7 cellular contexts compared by ENCODE assay signal in the genomic region with DNA sequence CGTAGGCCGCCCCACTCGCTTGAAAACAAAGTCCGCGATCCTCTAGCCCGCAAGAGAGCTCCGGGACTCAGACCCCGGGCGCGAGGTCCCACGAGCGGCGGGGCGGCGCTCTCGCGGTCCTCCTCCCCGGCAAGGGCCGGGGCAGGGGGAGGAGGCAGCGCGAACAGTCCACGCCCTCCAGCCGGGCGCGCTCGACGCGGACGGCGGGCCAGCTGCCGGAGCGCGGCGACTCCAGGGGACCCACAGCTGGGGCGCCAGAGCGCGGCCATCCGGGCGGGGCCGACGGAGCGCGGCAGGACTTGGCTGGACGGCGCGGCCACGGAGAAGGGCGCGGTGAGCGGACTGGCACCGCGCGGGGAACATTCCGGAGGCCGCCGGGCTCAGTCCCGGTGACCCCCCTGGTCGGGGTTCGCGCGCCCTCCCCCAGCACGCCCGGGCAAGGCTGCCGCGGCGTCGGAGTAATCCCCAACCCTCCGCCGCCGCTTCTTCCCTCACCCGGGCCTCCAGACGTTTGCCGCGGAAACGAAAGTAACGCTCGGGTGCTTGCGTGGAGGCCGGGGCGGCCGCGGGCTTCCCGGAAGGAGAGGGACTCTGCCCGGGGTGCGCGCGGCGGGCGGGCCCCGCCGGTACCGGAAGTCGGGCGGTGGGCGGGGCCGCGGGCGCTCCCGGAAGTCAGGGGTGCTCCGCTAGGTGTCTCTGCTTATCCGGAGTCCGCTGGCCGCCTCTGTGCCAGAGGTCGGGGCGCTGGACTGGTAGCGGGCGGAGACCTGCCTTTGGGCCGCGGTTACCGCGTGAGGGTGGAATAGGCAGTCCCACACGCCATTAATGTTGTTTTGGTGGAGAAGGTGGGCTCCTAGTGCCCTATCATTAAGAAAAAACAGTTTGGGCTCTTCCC. TPM values are rescaled to one million over a fixed set of nuclear protein-coding genes. Genes with fewer than 3 reads are reported as not detected.
DNase-seq lines count a peak whose midpoint lies in the region; ATAC-seq and TF ChIP-seq lines count a peak whose summit lies in the region.

A gene (plus strand): TSS at position 166 of the 895 bp plus-strand sequence. CDS start 8,330 bp downstream, outside the sequence.

- peak within 1 kb of the TSS; percentile 82 for H3K4me3 ChIP-seq in right cardiac atrium (ENCODE audit: low read length)

- peaks cover 2% of the 10 kb centered on the region for H3K4me1 ChIP-seq in right cardiac atrium (ENCODE audit: control insufficient read depth, insufficient read depth, low read length)

- H3K27ac ChIP-seq in right cardiac atrium (ENCODE audit: low read length), result peak within 1 kb of the TSS; percentile 97

- TF ChIP-seq POLR2A in GM15510 (IDR thresholded peaks at IDR 0.05; ENCODE audit: borderline replicate concordance, extremely low read depth, insufficient read length), result peak; percentile 95

- DNase-seq in NCI-H1436 (lab: John Stamatoyannopoulos, UW) (peak; percentile 85), anterior cingulate cortex (lab: John Stamatoyannopoulos, UW) (peak; percentile 26 to 93 (median 87)), right cardiac atrium (peak; percentile 95 to 98 (median 98)), renal cortical epithelial cell (ENCODE audit: low read depth) (peak; percentile 71)

- intact Hi-C loops in T-helper 2 cell treated with Interferon-gamma antibody and Interleukin-4, amounts not matched to agents 100 ng/mL and 5 ng/mL, for 36 hours (cut with micrococcal nuclease), result loop anchor here (1.0 to 5.0 kb wide), 13 partner anchors 16 to 1066 kb away; a partner anchor contains a TSS
- intact Hi-C loops in right cardiac atrium (cut with DNase I), result no loop called here

- no peaks in the 10 kb centered on the region for H3K27me3 ChIP-seq in right cardiac atrium (ENCODE audit: control insufficient read depth, insufficient read depth)

- peak; percentile 92 for ATAC-seq in HG02840 (IDR thresholded peaks at IDR 0.05; ENCODE audit: low FRiP score, unreplicated experiment)
- ATAC-seq in right cardiac atrium, result peak; percentile 89 to 91

- WGBS in right cardiac atrium, result under 1% methylated on average over 112 of the region's 112 CpGs

- no peaks in the 10 kb centered on the region for H3K9me3 ChIP-seq in right cardiac atrium (ENCODE audit: control insufficient read depth, low read length)

RNA-seq across cellular contexts. Expression of the gene that starts here (rescaled TPM):
- total RNA-seq in T-helper 2 cell treated with Interferon-gamma antibody and Interleukin-4, amounts not matched to agents 100 ng/mL and 5 ng/mL, for 36 hours, result 29.9 and 30.5 TPM in 2 replicates
- total RNA-seq in right cardiac atrium, result 10 to 100 TPM in 1 of 4 donors, 1 to 10 TPM in 3; 8.0 to 11.5 (median 8.6) TPM
- polyA plus RNA-seq in right cardiac atrium, result 6.8 TPM
- 30.0 and 48.9 TPM in 2 replicates for total RNA-seq in renal cortical epithelial cell

Comparison
In these comparisons a context has a peak if more than half of its experiments do, and no peak if none do; other contexts are left out.
1. Peak in every context shown above with its lines: DNase-seq, ATAC-seq, H3K4me3 ChIP-seq and H3K27ac ChIP-seq.